In the genomic region with DNA sequence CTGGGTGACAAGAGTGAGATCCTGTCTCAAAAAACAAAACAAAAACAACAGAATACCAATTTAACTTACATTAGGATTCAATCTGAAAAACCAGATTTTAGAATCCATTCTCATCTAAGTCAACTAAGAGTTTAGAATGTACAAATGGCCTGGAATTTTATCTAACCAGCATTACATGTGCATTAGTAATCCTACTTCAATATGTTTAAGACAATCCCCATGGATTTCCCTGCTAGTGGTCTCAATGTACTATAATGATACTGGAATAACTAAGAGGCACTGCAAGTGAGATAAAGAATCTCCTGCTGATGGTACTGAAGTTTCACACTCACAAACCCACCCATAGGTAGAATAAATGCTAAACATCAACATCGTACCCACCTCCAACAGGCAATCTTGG, we compare ENCODE assay signal across 15 cellular contexts. TPM values are rescaled to one million over a fixed set of nuclear protein-coding genes. Genes with fewer than 3 reads are reported as not detected.
DNase-seq lines count a peak whose midpoint lies in the region; ATAC-seq and TF ChIP-seq lines count a peak whose summit lies in the region.
"Had no signal": no experiment of that assay in that cellular context is flagged by ENCODE, and none has a peak within 500 bp of the region (broad histone marks: within the 10 kb centered on the region; RNA-seq: fewer than 3 reads in every experiment).

No MANE protein-coding gene starts in this region.

- H3K79me1 ChIP-seq in IMR-90 (ENCODE audit: low read depth in 1 of 2, low read length in 2 of 2), result peaks cover 3 to 10% of the 10 kb centered on the region in 2 experiments; a peak in 3 of 4 replicates

- H3K4me2 ChIP-seq in IMR-90 (ENCODE audit: low read depth, low read length), result no peak overlapping the region

- no peaks in the 10 kb centered on the region for H3K9me3 ChIP-seq in CD8-positive, alpha-beta T cell (ENCODE audit: low read length)
- no peaks in the 10 kb centered on the region for H3K9me3 ChIP-seq in IMR-90 (ENCODE audit: control insufficient read depth, insufficient read depth, low read length)
- H3K9me3 ChIP-seq: BE2C, HAP-1 had no signal

- in situ Hi-C loops in IMR-90 (cut with MboI; ENCODE audit: low sequenced_read_pairs), result no loop called here

- no peak overlapping the region for H3K27ac ChIP-seq in CD8-positive, alpha-beta T cell (ENCODE audit: low read depth, low read length)
- no peak overlapping the region for H3K27ac ChIP-seq in IMR-90 (ENCODE audit: insufficient read depth, low read length)
- H3K27ac ChIP-seq: C4-2B had no signal

- dilution Hi-C loops in IMR-90 (cut with HindIII; ENCODE audit: low sequenced_read_pairs, unreplicated experiment), result no loop called here

- no peak for ATAC-seq in CD8-positive, alpha-beta T cell
- ATAC-seq in IMR-90 (ENCODE audit: low read depth), result peak; percentile 53
- ATAC-seq in left lobe of liver, result no peak

- no peak overlapping the region for H3K14ac ChIP-seq in IMR-90 (replicated peaks; ENCODE audit: low read depth, low read length)

- H2AFZ ChIP-seq in IMR-90 (replicated peaks; ENCODE audit: low read length, poor library complexity), result no peak overlapping the region

- H2BK5ac ChIP-seq in IMR-90 (ENCODE audit: low read depth, low read length, poor library complexity, severe bottlenecking), result no peak overlapping the region

- H3K9me3 Mint-ChIP-seq in CD8-positive, alpha-beta T cell, result no peaks in the 10 kb centered on the region
- no peaks in the 10 kb centered on the region for H3K9me3 Mint-ChIP-seq in endothelial cell (ENCODE audit: unreplicated experiment)
- no peaks in the 10 kb centered on the region for H3K9me3 Mint-ChIP-seq in progenitor cell of endocrine pancreas (ENCODE audit: low read depth)

- CTCF ChIA-PET in CD8-positive, alpha-beta T cell (lab: Charles Lee), result no interaction called here
- CTCF ChIA-PET in IMR-90 (lab: Yijun Ruan, JAX), result no interaction called here

- H3K4me1 Mint-ChIP-seq in CD8-positive, alpha-beta T cell (ENCODE audit: low read depth), result no peaks in the 10 kb centered on the region
- H3K4me1 Mint-ChIP-seq in endothelial cell (ENCODE audit: unreplicated experiment) (no peaks in the 10 kb centered on the region), progenitor cell of endocrine pancreas (ENCODE audit: low read depth) (peaks cover 43% of the 10 kb centered on the region)

- no peak for DNase-seq in CD8-positive, alpha-beta T cell
- peak; percentile 46 for DNase-seq in IMR-90
- DNase-seq in endothelial cell (ENCODE audit: low spot score), result no peak
- no peak for DNase-seq in progenitor cell of endocrine pancreas (ENCODE audit: low spot score, unreplicated experiment)
- DNase-seq in foreskin melanocyte, result no peak
- no peak for DNase-seq in left lobe of liver (ENCODE audit: low spot score)
- DNase-seq in stimulated activated CD4-positive, alpha-beta T cell treated with anti-CD3 and anti-CD28 coated beads, Interleukin-1b, Interleukin-23, amount 100 ng/mL, for 48 hours, result no peak
- DNase-seq: BE2C; CD4-positive, alpha-beta memory T cell; COR-L47; DMS153; DMS79 treated with DMSO at 0.1 percent for 48 hours; EL had no signal

- H2BK15ac ChIP-seq in IMR-90 (ENCODE audit: low read depth, low read length), result no peak overlapping the region

- H3K56ac ChIP-seq in IMR-90 (ENCODE audit: extremely low read depth, insufficient read depth, low read length), result no peak overlapping the region

- H3K9ac ChIP-seq in IMR-90 (ENCODE audit: low read depth, low read length), result no peak overlapping the region

- no peaks in the 10 kb centered on the region for H3K4me1 ChIP-seq in CD8-positive, alpha-beta T cell (ENCODE audit: insufficient read depth, low read length)
- no peaks in the 10 kb centered on the region; the same call in 1 of the 2 replicates for H3K4me1 ChIP-seq in IMR-90 (ENCODE audit: control insufficient read depth, insufficient read depth, low read length)
- H3K4me1 ChIP-seq: BE2C, HAP-1 had no signal

- H2BK20ac ChIP-seq in IMR-90 (ENCODE audit: low read depth, low read length), result no peak overlapping the region

- no peak overlapping the region for H4K91ac ChIP-seq in IMR-90 (ENCODE audit: insufficient read depth, low read depth, low read length)

- H3K4me3 ChIP-seq in CD8-positive, alpha-beta T cell (ENCODE audit: low read depth, low read length), result no peak overlapping the region
- no peak overlapping the region for H3K4me3 ChIP-seq in IMR-90 (ENCODE audit: insufficient read depth, low read depth, low read length)
- H3K4me3 ChIP-seq: HAP-1 had no signal

- H2AK9ac ChIP-seq in IMR-90 (replicated peaks; ENCODE audit: low read depth, low read length, poor library complexity), result no peak overlapping the region

- no peak overlapping the region for H3K4ac ChIP-seq in IMR-90 (ENCODE audit: low read depth, low read length)

- peaks cover 65% of the 10 kb centered on the region for H3K36me3 ChIP-seq in CD8-positive, alpha-beta T cell (ENCODE audit: insufficient read depth, low read length)
- peaks cover 37% of the 10 kb centered on the region for H3K36me3 ChIP-seq in IMR-90 (ENCODE audit: control insufficient read depth, insufficient read depth, low read length)

- H3K9me1 ChIP-seq in IMR-90 (ENCODE audit: insufficient read depth, low read length), result no peaks in the 10 kb centered on the region

- no peak for TF ChIP-seq CTCF in CD8-positive, alpha-beta T cell (IDR thresholded peaks at IDR 0.05)
- TF ChIP-seq CTCF in IMR-90 (conservative IDR thresholded peaks at IDR 0.05; ENCODE audit: low read depth, low read length) (no peak), endothelial cell (IDR thresholded peaks at IDR 0.05; ENCODE audit: unreplicated experiment) (no peak), progenitor cell of endocrine pancreas (IDR thresholded peaks at IDR 0.05; ENCODE audit: unreplicated experiment) (no peak)

- H4K5ac ChIP-seq in IMR-90 (ENCODE audit: low read depth, low read length), result no peak overlapping the region

- no peak for TF ChIP-seq RAD21 in IMR-90 (IDR thresholded peaks at IDR 0.05; ENCODE audit: low read length)

- no peak for TF ChIP-seq POLR2A in IMR-90 (IDR thresholded peaks at IDR 0.05; ENCODE audit: low read depth, low read length)

- no peaks in the 10 kb centered on the region for H3K27me3 ChIP-seq in CD8-positive, alpha-beta T cell (ENCODE audit: insufficient read depth, low read length)
- H3K27me3 ChIP-seq in IMR-90 (ENCODE audit: control insufficient read depth, insufficient read depth, low read length), result no peaks in the 10 kb centered on the region
- H3K27me3 ChIP-seq: BE2C had no signal

- 100% methylated on average over 1 of the region's 1 CpG; no CpG with 5 or more reads in 1 of the 2 experiments for WGBS in IMR-90 (ENCODE audit: extremely low coverage in 2 of 2, insufficient read length in 1 of 2), 2 experiments

- H3K27me3 Mint-ChIP-seq in CD8-positive, alpha-beta T cell (ENCODE audit: low read depth), result no peaks in the 10 kb centered on the region
- H3K27me3 Mint-ChIP-seq in endothelial cell (ENCODE audit: unreplicated experiment) (peaks cover 2% of the 10 kb centered on the region), progenitor cell of endocrine pancreas (no peaks in the 10 kb centered on the region)
- H3K27me3 Mint-ChIP-seq: CD4-positive, alpha-beta memory T cell had no signal

- peak overlapping the region; percentile 18 for H3K27ac Mint-ChIP-seq in CD8-positive, alpha-beta T cell
- H3K27ac Mint-ChIP-seq in endothelial cell (ENCODE audit: unreplicated experiment) (peak overlapping the region; percentile 52), progenitor cell of endocrine pancreas (peak overlapping the region; percentile 90)

- H3K23ac ChIP-seq in IMR-90 (ENCODE audit: low read depth, low read length), result no peak overlapping the region

- H3K18ac ChIP-seq in IMR-90 (ENCODE audit: low read depth, low read length), result no peak overlapping the region

- no peak overlapping the region for H4K8ac ChIP-seq in IMR-90 (ENCODE audit: low read depth in 2 of 2, low read length in 2 of 2)

- no peak overlapping the region for H2AK5ac ChIP-seq in IMR-90 (ENCODE audit: low read depth, low read length)

- no TSS peak for BruUV-seq in IMR-90 (replicated peaks; lab: Mats Ljungman, UMichigan)

- no peak overlapping the region for H2BK120ac ChIP-seq in IMR-90 (ENCODE audit: low read depth, low read length)

- H3K4me3 Mint-ChIP-seq in CD8-positive, alpha-beta T cell, result no peak overlapping the region
- peak overlapping the region; percentile 57 for H3K4me3 Mint-ChIP-seq in endothelial cell (ENCODE audit: unreplicated experiment)
- no peak overlapping the region for H3K4me3 Mint-ChIP-seq in progenitor cell of endocrine pancreas (ENCODE audit: low read depth)
- H3K4me3 Mint-ChIP-seq: CD4-positive, alpha-beta memory T cell had no signal

- POLR2A ChIA-PET in CD8-positive, alpha-beta T cell (lab: Charles Lee), result no interaction called here
- POLR2A ChIA-PET in IMR-90 (lab: Charles Lee; ENCODE audit: unreplicated experiment), result no interaction called here

- intact Hi-C loops in CD8-positive, alpha-beta T cell (cut with DNase I, micrococcal nuclease), result no loop called here
- intact Hi-C loops in IMR-90 (cut with micrococcal nuclease), result no loop called here

- no peaks in the 10 kb centered on the region for H4K20me1 ChIP-seq in IMR-90 (ENCODE audit: insufficient read depth, low read length)

- peaks cover 92% of the 10 kb centered on the region for H3K36me3 Mint-ChIP-seq in CD8-positive, alpha-beta T cell
- peaks cover 51% of the 10 kb centered on the region for H3K36me3 Mint-ChIP-seq in endothelial cell (ENCODE audit: low read depth, unreplicated experiment)
- peaks cover 43% of the 10 kb centered on the region for H3K36me3 Mint-ChIP-seq in progenitor cell of endocrine pancreas (ENCODE audit: insufficient read depth)

TF ChIP-seq in IMR-90, 13 proteins besides CTCF, POLR2A, EP300 and RAD21 (continues in another document):
- TF ChIP-seq RFX5 (IDR thresholded peaks at IDR 0.05; ENCODE audit: low read depth, low read length) (no peak), FOS (IDR thresholded peaks at IDR 0.05; ENCODE audit: low read depth, low read length) (no peak), MXI1 (IDR thresholded peaks at IDR 0.05; ENCODE audit: borderline replicate concordance, low read depth, low read length) (no peak)
- TF ChIP-seq, protein P1, sequence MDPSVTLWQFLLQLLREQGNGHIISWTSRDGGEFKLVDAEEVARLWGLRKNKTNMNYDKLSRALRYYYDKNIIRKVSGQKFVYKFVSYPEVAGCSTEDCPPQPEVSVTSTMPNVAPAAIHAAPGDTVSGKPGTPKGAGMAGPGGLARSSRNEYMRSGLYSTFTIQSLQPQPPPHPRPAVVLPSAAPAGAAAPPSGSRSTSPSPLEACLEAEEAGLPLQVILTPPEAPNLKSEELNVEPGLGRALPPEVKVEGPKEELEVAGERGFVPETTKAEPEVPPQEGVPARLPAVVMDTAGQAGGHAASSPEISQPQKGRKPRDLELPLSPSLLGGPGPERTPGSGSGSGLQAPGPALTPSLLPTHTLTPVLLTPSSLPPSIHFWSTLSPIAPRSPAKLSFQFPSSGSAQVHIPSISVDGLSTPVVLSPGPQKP (IDR thresholded peaks at IDR 0.05; ENCODE audit: borderline replicate concordance, low read depth, low read length), result no peak

RNA-seq across cellular contexts. Expression of gene DNER, which starts 53.9 kb away (rescaled TPM):
- total RNA-seq in CD8-positive, alpha-beta T cell, result not detected
- total RNA-seq in IMR-90 (2012; rRNA removed) (under 0.01 TPM in 2 replicates), endothelial cell (ENCODE audit: unreplicated experiment) (0.15 TPM), progenitor cell of endocrine pancreas (0.91 TPM in 2 replicates), left lobe of liver (0.10 TPM)
- 0.14 and 0.20 TPM in 2 replicates for polyA plus RNA-seq in IMR-90 (2012; rRNA removed)
- polyA plus RNA-seq in IMR-90 (2012; cell fraction: cytosol; rRNA removed), result 0.05 and 0.09 TPM in 2 replicates
- 0.08 and 0.10 TPM in 2 replicates for polyA plus RNA-seq in IMR-90 (2012; cell fraction: nucleus; rRNA removed; ENCODE audit: low replicate concordance)
- total RNA-seq: CD4-positive, alpha-beta memory T cell had no signal
- polyA plus RNA-seq: CD4-positive, alpha-beta memory T cell had no signal

Comparison
In these comparisons a context has a peak if more than half of its experiments do, and no peak if none do; other contexts are left out.
1. H3K27ac Mint-ChIP-seq: peak in every context shown above with its lines; median percentile 90 in progenitor cell of endocrine pancreas; 52 in endothelial cell; 18 in CD8-positive, alpha-beta T cell.